In genomic region chr10:97427571-97428179, GRCh38 we compare ENCODE assay signal across 8 cellular contexts. TPM values are rescaled to one million over a fixed set of nuclear protein-coding genes. Genes with fewer than 3 reads are reported as not detected.
A peak's percentile ranks its signal among the peaks of the same experiment; 100 is the strongest.
DNase-seq lines count a peak whose midpoint lies in the region; ATAC-seq, FAIRE-seq and TF ChIP-seq lines count a peak whose summit lies in the region.

No MANE protein-coding gene starts in this region.

- no peak for FAIRE-seq in pancreas (lab: Jason Lieb, UNC)

- TF ChIP-seq CTCF in HFFc6 (IDR thresholded peaks at IDR 0.05): no peak
- TF ChIP-seq CTCF in foreskin fibroblast (IDR thresholded peaks at IDR 0.05; ENCODE audit: low read depth, low read length): no peak
- no peak for TF ChIP-seq CTCF in pancreas (IDR thresholded peaks at IDR 0.05)

- no peaks in the 10 kb centered on the region for H3K9me3 Mint-ChIP-seq in HFFc6
- H3K9me3 Mint-ChIP-seq in activated CD4-positive, alpha-beta T cell treated with anti-CD3 and anti-CD28 coated beads, Interleukin-2, amount 10 ng/mL, durations not matched to agents 24 days and 14 days: no peaks in the 10 kb centered on the region

- H3K27me3 ChIP-seq in pancreas: no peaks in the 10 kb centered on the region

- peak overlapping the region; percentile 93 for H3K4me3 Mint-ChIP-seq in HFFc6
- H3K4me3 Mint-ChIP-seq in activated CD4-positive, alpha-beta T cell treated with anti-CD3 and anti-CD28 coated beads, Interleukin-2, amount 10 ng/mL, durations not matched to agents 24 days and 14 days: peak overlapping the region; percentile 94

- peak overlapping the region in 3 of 4 donors; percentile 33 to 92 (median 82) for H3K27ac ChIP-seq in pancreas

- H3K4me3 ChIP-seq in foreskin fibroblast (ENCODE audit: low read depth in 1 of 2, low read length in 2 of 2) (peak overlapping the region; percentile 76 to 95), pancreas (peak overlapping the region in 3 of 4 donors; percentile 75 to 90 (median 84))

- DNase-seq in AG20443 (ENCODE audit: low spot score): peak; percentile 27
- DNase-seq in HFFc6: peak; percentile 20
- peak; percentile 76 for DNase-seq in activated CD4-positive, alpha-beta T cell treated with anti-CD3 and anti-CD28 coated beads, Interleukin-2, amount 10 ng/mL, durations not matched to agents 24 days and 14 days
- peak in 1 of 2 donors; percentile 51 for DNase-seq in foreskin fibroblast
- peak in 2 of 6 donors; percentile 34 to 38 for DNase-seq in pancreas
- no peak for DNase-seq in HUDEP-2 (lab: John Stamatoyannopoulos, UW; ENCODE audit: unreplicated experiment in 76 of 76)
- DNase-seq in AG08395 (ENCODE audit: low spot score): no peak

- H3K4me1 ChIP-seq in pancreas: peaks cover 8 to 17% (median 14%) of the 10 kb centered on the region in 3 donors

- peaks cover 0 to 18% (median 6%) of the 10 kb centered on the region in 3 donors for H3K36me3 ChIP-seq in pancreas

- peak overlapping the region; percentile 84 for H3K27ac Mint-ChIP-seq in HFFc6
- H3K27ac Mint-ChIP-seq in activated CD4-positive, alpha-beta T cell treated with anti-CD3 and anti-CD28 coated beads, Interleukin-2, amount 10 ng/mL, durations not matched to agents 24 days and 14 days: peak overlapping the region; percentile 96

- peaks cover 31% of the 10 kb centered on the region for H3K36me3 Mint-ChIP-seq in HFFc6 (ENCODE audit: low read depth)
- peaks cover 59% of the 10 kb centered on the region for H3K36me3 Mint-ChIP-seq in activated CD4-positive, alpha-beta T cell treated with anti-CD3 and anti-CD28 coated beads, Interleukin-2, amount 10 ng/mL, durations not matched to agents 24 days and 14 days (ENCODE audit: low read depth)

- intact Hi-C loops in activated CD4-positive, alpha-beta T cell treated with anti-CD3 and anti-CD28 coated beads, Interleukin-2, amount 10 ng/mL, durations not matched to agents 24 days and 14 days (cut with micrococcal nuclease): loop anchor here (1.0 to 10.0 kb wide), 7 partner anchors 17 to 593 kb away; partner anchors contain the start of genes LCOR, MMS19, PI4K2A and RRP12
- intact Hi-C loops in pancreas (cut with DNase I): no loop called here

- no peaks in the 10 kb centered on the region for H3K9me3 ChIP-seq in pancreas

- peaks cover 37% of the 10 kb centered on the region for H3K4me1 Mint-ChIP-seq in HFFc6 (ENCODE audit: low read depth)
- H3K4me1 Mint-ChIP-seq in activated CD4-positive, alpha-beta T cell treated with anti-CD3 and anti-CD28 coated beads, Interleukin-2, amount 10 ng/mL, durations not matched to agents 24 days and 14 days: peaks cover 43% of the 10 kb centered on the region

- 18 to 25% methylated on average over 9 of the region's 9 CpGs for WGBS in pancreas, 2 donors

- ATAC-seq in pancreas (peak in 3 of 4 donors; percentile 11 to 16 (median 12)), HG02885 (IDR thresholded peaks at IDR 0.05; ENCODE audit: poor library complexity, unreplicated experiment) (no peak)

- peaks cover 5% of the 10 kb centered on the region for H3K27me3 Mint-ChIP-seq in HFFc6 (ENCODE audit: insufficient read depth)
- peaks cover 2% of the 10 kb centered on the region for H3K27me3 Mint-ChIP-seq in activated CD4-positive, alpha-beta T cell treated with anti-CD3 and anti-CD28 coated beads, Interleukin-2, amount 10 ng/mL, durations not matched to agents 24 days and 14 days

RNA-seq across cellular contexts. Expression of gene PGAM1, which starts 1.7 kb away (rescaled TPM):
- total RNA-seq in HFFc6 (2021; fragmentation: NEBNext Ultra II Directional; extraction: Animal tissue kit (Norgen Biotek cat#: 25700)): 100 to 1,000 TPM; 505 to 594 (median 542) TPM
- 1,086 and 1,108 TPM in 2 replicates for total RNA-seq in activated CD4-positive, alpha-beta T cell treated with anti-CD3 and anti-CD28 coated beads, Interleukin-2, amount 10 ng/mL, durations not matched to agents 24 days and 14 days
- total RNA-seq in pancreas: 10 to 100 TPM; 31.4 to 72.8 (median 46.6) TPM
- polyA plus RNA-seq in pancreas: 10 to 100 TPM; 22.2 to 59.5 TPM

RNA-seq across cellular contexts. Expression of gene EXOSC1, which starts 18.1 kb away (rescaled TPM):
- 10 to 100 TPM; 36.2 to 42.8 (median 39.9) TPM for total RNA-seq in HFFc6 (2021; fragmentation: NEBNext Ultra II Directional; extraction: Animal tissue kit (Norgen Biotek cat#: 25700))
- 57.9 and 59.8 TPM in 2 replicates for total RNA-seq in activated CD4-positive, alpha-beta T cell treated with anti-CD3 and anti-CD28 coated beads, Interleukin-2, amount 10 ng/mL, durations not matched to agents 24 days and 14 days
- total RNA-seq in pancreas: 10 to 100 TPM; 13.0 to 19.4 (median 17.9) TPM
- 10 to 100 TPM; 24.1 to 27.6 TPM for polyA plus RNA-seq in pancreas

RNA-seq across cellular contexts. Expression of gene ZDHHC16, which starts 18.3 kb away (rescaled TPM):
- total RNA-seq in HFFc6 (2021; fragmentation: NEBNext Ultra II Directional; extraction: Animal tissue kit (Norgen Biotek cat#: 25700)): 10 to 100 TPM; 60.7 to 64.9 (median 63.1) TPM
- total RNA-seq in activated CD4-positive, alpha-beta T cell treated with anti-CD3 and anti-CD28 coated beads, Interleukin-2, amount 10 ng/mL, durations not matched to agents 24 days and 14 days: 42.9 and 43.1 TPM in 2 replicates
- 10 to 100 TPM; 11.4 to 22.7 (median 15.1) TPM for total RNA-seq in pancreas
- polyA plus RNA-seq in pancreas: 10 to 100 TPM; 17.6 to 18.8 TPM

RNA-seq across cellular contexts. Expression of gene RRP12, which starts 26.5 kb away (rescaled TPM):
- total RNA-seq in HFFc6 (2021; fragmentation: NEBNext Ultra II Directional; extraction: Animal tissue kit (Norgen Biotek cat#: 25700)): 10 to 100 TPM; 37.3 to 46.6 (median 42.2) TPM
- total RNA-seq in activated CD4-positive, alpha-beta T cell treated with anti-CD3 and anti-CD28 coated beads, Interleukin-2, amount 10 ng/mL, durations not matched to agents 24 days and 14 days: 99.4 and 106 TPM in 2 replicates
- total RNA-seq in pancreas: 10 to 100 TPM; 22.3 to 40.1 (median 27.1) TPM
- polyA plus RNA-seq in pancreas: 10 to 100 TPM; 36.4 to 44.9 TPM

Comparison
In these comparisons a context has a peak if more than half of its experiments do, and no peak if none do; other contexts are left out.
1. DNase-seq: peak in AG20443 (single experiment), HFFc6 (single experiment) and activated CD4-positive, alpha-beta T cell treated with anti-CD3 and anti-CD28 coated beads, Interleukin-2, amount 10 ng/mL, durations not matched to agents 24 days and 14 days (single experiment); none in HUDEP-2 (0 of 76) and AG08395 (single experiment).
2. RNA of gene PGAM1, which starts 1.7 kb away (total RNA-seq): 1,086 to 1,108 TPM in activated CD4-positive, alpha-beta T cell treated with anti-CD3 and anti-CD28 coated beads, Interleukin-2, amount 10 ng/mL, durations not matched to agents 24 days and 14 days and 505 to 594 TPM in HFFc6; 31.4 to 72.8 TPM in pancreas; every median in the first group is over 4 times any median in the second.